8 cellular contexts compared by ENCODE assay signal in the genomic region with DNA sequence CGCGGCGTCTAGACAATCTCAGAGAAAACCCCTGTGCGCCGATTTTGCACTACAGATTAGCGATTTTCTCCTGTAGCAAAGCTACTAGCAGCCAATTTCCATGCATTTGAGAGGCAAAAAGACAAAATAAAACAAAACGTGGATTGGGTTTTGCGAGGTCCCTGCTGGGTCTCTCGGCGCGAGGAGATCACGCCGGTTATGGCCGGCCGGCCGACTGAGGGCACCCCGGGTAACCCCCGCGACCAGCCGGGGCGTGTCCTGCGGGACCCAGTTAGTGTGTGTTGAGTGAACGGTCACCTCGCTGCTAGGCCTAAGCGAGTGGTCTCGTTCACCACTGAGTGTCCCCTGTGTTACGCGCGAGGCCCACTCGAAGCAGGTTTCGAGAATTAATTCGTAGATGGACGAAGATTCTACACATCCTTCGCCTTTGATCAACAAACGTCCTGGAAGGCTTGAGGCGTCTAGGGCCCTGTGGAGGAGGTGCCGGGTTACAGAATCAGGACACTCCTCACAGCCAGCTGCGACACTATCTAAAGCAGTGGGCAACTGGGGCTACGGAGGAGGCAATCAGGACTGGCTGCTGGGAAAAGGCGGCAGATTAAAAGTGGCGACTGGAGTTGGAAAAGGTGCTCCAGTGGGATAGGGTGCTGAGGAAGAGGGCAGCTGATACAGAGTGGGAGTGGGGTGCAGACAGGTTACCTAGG. TPM values are rescaled to one million over a fixed set of nuclear protein-coding genes. Genes with fewer than 3 reads are reported as not detected.
DNase-seq lines count a peak whose midpoint lies in the region; ATAC-seq and TF ChIP-seq lines count a peak whose summit lies in the region.

No MANE protein-coding gene starts in this region.

- CTCF ChIA-PET in HEK293 (lab: Yijun Ruan, JAX) = interaction anchor here (1.2 kb wide), 1 partner anchor 34 kb away, joined by 3 read pairs; no protein-coding TSS in a partner anchor

- no peaks in the 10 kb centered on the region for H3K27me3 ChIP-seq in CD4-positive, CD25-positive, alpha-beta regulatory T cell (ENCODE audit: control insufficient read depth, insufficient read depth, low read length)
- H3K27me3 ChIP-seq in iPS DF 6.9 (ENCODE audit: control insufficient read depth, insufficient read depth, low read length) (no peaks in the 10 kb centered on the region), skeletal muscle tissue (ENCODE audit: control insufficient read depth in 3 of 3, insufficient read depth in 3 of 3, low read length in 3 of 3) (no peaks in the 10 kb centered on the region)

- H3K36me3 ChIP-seq in CD4-positive, CD25-positive, alpha-beta regulatory T cell (ENCODE audit: control insufficient read depth, insufficient read depth, low read length) = no peaks in the 10 kb centered on the region
- H3K36me3 ChIP-seq in HEK293 (ENCODE audit: control insufficient read depth in 2 of 2, insufficient read depth in 1 of 2, low read length in 2 of 2) (peaks cover 8 to 27% of the 10 kb centered on the region in 2 experiments; a peak in 2 of 3 replicates), iPS DF 6.9 (ENCODE audit: control insufficient read depth, insufficient read depth, low read length) (no peaks in the 10 kb centered on the region), skeletal muscle tissue (ENCODE audit: control insufficient read depth in 3 of 3, insufficient read depth in 3 of 3, low read length in 3 of 3) (peaks cover 5 to 10% (median 8%) of the 10 kb centered on the region in 3 donors)

- H3K4me3 Mint-ChIP-seq in CD4-positive, CD25-positive, alpha-beta regulatory T cell = peak overlapping the region; percentile 85 to 96 (median 92)

- H3K9ac ChIP-seq in skeletal muscle tissue (ENCODE audit: low read depth in 1 of 3, low read length in 3 of 3) = peak overlapping the region; percentile 92 to 99 (median 92)

- H3K4me1 ChIP-seq in CD4-positive, CD25-positive, alpha-beta regulatory T cell (ENCODE audit: control insufficient read depth, insufficient read depth, low read length, poor library complexity, severe bottlenecking) = peaks cover 31% of the 10 kb centered on the region
- peaks cover 3% of the 10 kb centered on the region for H3K4me1 ChIP-seq in HEK293 (ENCODE audit: control insufficient read depth, insufficient read depth, low read length)
- H3K4me1 ChIP-seq in iPS DF 6.9 (ENCODE audit: control insufficient read depth, insufficient read depth, low read length) = peaks cover 8% of the 10 kb centered on the region
- peaks cover 40 to 47% (median 42%) of the 10 kb centered on the region in 3 donors for H3K4me1 ChIP-seq in skeletal muscle tissue (ENCODE audit: control insufficient read depth in 3 of 3, insufficient read depth in 3 of 3, low read length in 3 of 3)

- H3K27ac Mint-ChIP-seq in CD4-positive, CD25-positive, alpha-beta regulatory T cell = peak overlapping the region; percentile 84 to 95 (median 93)

- H3K4me1 Mint-ChIP-seq in CD4-positive, CD25-positive, alpha-beta regulatory T cell = peaks cover 7 to 41% (median 26%) of the 10 kb centered on the region in 4 donors

- no peak for ATAC-seq in CD4-positive, CD25-positive, alpha-beta regulatory T cell (ENCODE audit: low read depth in 2 of 2)
- no peak for ATAC-seq in HG02840 (IDR thresholded peaks at IDR 0.05; ENCODE audit: low FRiP score, unreplicated experiment)

- WGBS in iPS DF 6.9 (ENCODE audit: insufficient coverage, insufficient read length) = no CpG with 5 or more reads among the region's 41 CpGs

- peaks cover 7% of the 10 kb centered on the region for H3K27me3 Mint-ChIP-seq in CD4-positive, CD25-positive, alpha-beta regulatory T cell

- DNase-seq in CD4-positive, CD25-positive, alpha-beta regulatory T cell = no peak
- peak; percentile 7 for DNase-seq in activated naive CD8-positive, alpha-beta T cell treated with anti-CD3 and anti-CD28 coated beads, Interleukin-2, amount 50 U/mL, for 16 hours (ENCODE audit: low read depth, low spot score)
- DNase-seq in iPS DF 6.9 (ENCODE audit: low read depth, low spot score) (no peak), HPDE6-E6E7 (ENCODE audit: extremely low spot score) (no peak), NCI-H2081 (lab: John Stamatoyannopoulos, UW) (no peak)

- H3K36me3 Mint-ChIP-seq in CD4-positive, CD25-positive, alpha-beta regulatory T cell = no peaks in the 10 kb centered on the region

- H3K9me3 ChIP-seq in CD4-positive, CD25-positive, alpha-beta regulatory T cell (ENCODE audit: control insufficient read depth in 2 of 2, low read length in 2 of 2) = no peaks in the 10 kb centered on the region
- H3K9me3 ChIP-seq in HEK293 (ENCODE audit: control insufficient read depth, insufficient read depth, low read depth, low read length) (no peaks in the 10 kb centered on the region), iPS DF 6.9 (ENCODE audit: control insufficient read depth, insufficient read depth, low read length) (no peaks in the 10 kb centered on the region), skeletal muscle tissue (ENCODE audit: control insufficient read depth in 3 of 3, low read length in 3 of 3) (no peaks in the 10 kb centered on the region)

- H3K4me3 ChIP-seq in CD4-positive, CD25-positive, alpha-beta regulatory T cell (ENCODE audit: low read depth, low read length) = peak overlapping the region; percentile 69
- peak overlapping the region; percentile 80 for H3K4me3 ChIP-seq in HEK293 (ENCODE audit: low read depth, low read length)
- peak overlapping the region; percentile 67; the same call in 1 of the 2 replicates for H3K4me3 ChIP-seq in iPS DF 6.9 (ENCODE audit: low read length)
- peak overlapping the region; percentile 71 to 87 (median 85) for H3K4me3 ChIP-seq in skeletal muscle tissue (ENCODE audit: low read length in 3 of 3)

- POLR2A ChIA-PET in HEK293 (lab: Yijun Ruan, JAX) = interaction anchor here (0.6 to 2.3 kb wide), 5 partner anchors 9 to 109 kb away, joined by 3 to 8 read pairs (median 3); a partner anchor contains a TSS

- H3K9me3 Mint-ChIP-seq in CD4-positive, CD25-positive, alpha-beta regulatory T cell = no peaks in the 10 kb centered on the region

- peak overlapping the region; percentile 94 for H3K27ac ChIP-seq in CD4-positive, CD25-positive, alpha-beta regulatory T cell (ENCODE audit: insufficient read depth, low read length, poor library complexity, severe bottlenecking)
- H3K27ac ChIP-seq in HEK293 (ENCODE audit: extremely low read depth, low read depth, low read length) (peak overlapping the region; percentile 98), iPS DF 6.9 (ENCODE audit: low read length) (no peak overlapping the region), skeletal muscle tissue (ENCODE audit: low read depth, low read length) (peak overlapping the region; percentile 98)

- peak; percentile 5; the same call in 1 of the 2 replicates for TF ChIP-seq CTCF in HEK293 (tag by site-specific recombination; IDR thresholded peaks at IDR 0.05)

TF ChIP-seq in HEK293, 187 proteins besides CTCF, POLR2A, EP300 and RAD21:
- peak; percentile 44; the same call in 1 of the 2 replicates for TF ChIP-seq ZBTB17 (tag by site-specific recombination; IDR thresholded peaks at IDR 0.05)
- TF ChIP-seq ZNF202 (tag by site-specific recombination; IDR thresholded peaks at IDR 0.05; ENCODE audit: borderline replicate concordance) = no peak
- TF ChIP-seq ZBTB21 (tag by site-specific recombination; IDR thresholded peaks at IDR 0.05) = no peak
- TF ChIP-seq, protein P1, sequence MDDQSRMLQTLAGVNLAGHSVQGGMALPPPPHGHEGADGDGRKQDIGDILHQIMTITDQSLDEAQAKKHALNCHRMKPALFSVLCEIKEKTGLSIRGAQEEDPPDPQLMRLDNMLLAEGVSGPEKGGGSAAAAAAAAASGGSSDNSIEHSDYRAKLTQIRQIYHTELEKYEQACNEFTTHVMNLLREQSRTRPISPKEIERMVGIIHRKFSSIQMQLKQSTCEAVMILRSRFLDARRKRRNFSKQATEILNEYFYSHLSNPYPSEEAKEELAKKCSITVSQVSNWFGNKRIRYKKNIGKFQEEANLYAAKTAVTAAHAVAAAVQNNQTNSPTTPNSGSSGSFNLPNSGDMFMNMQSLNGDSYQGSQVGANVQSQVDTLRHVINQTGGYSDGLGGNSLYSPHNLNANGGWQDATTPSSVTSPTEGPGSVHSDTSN (CRISPR knock-in tag; IDR thresholded peaks at IDR 0.05) = 0 out of 2 replicates have a peak, but pooled peaks have one; percentile 25
- TF ChIP-seq ZNF335 (tag by site-specific recombination; conservative IDR thresholded peaks at IDR 0.05) = peak; percentile 65; the same call in 1 of the 2 replicates
- TF ChIP-seq ZNF629 (tag by site-specific recombination; IDR thresholded peaks at IDR 0.05) = no peak
- 0 out of 2 replicates have a peak, but pooled peaks have one; percentile 0 for TF ChIP-seq YY1 (tag by site-specific recombination; IDR thresholded peaks at IDR 0.05)
- peak; percentile 19; the same call in 1 of the 2 replicates for TF ChIP-seq EGR2 (tag by site-specific recombination; IDR thresholded peaks at IDR 0.05; ENCODE audit: low read depth)
TF ChIP-seq in HEK293: peak in this region for 5.

RNA-seq across cellular contexts. Expression of a gene that starts 0.8 kb away (rescaled TPM):
- 56.0 TPM for total RNA-seq in CD4-positive, CD25-positive, alpha-beta regulatory T cell
- 100 to 1,000 TPM in 2 of 4 donors, 10 to 100 TPM in 2; 85.4 to 104 (median 97.6) TPM for polyA plus RNA-seq in CD4-positive, CD25-positive, alpha-beta regulatory T cell
- 257 TPM for total RNA-seq in skeletal muscle tissue

RNA-seq across cellular contexts. Expression of a gene that starts 37.1 kb away (rescaled TPM):
- total RNA-seq in CD4-positive, CD25-positive, alpha-beta regulatory T cell = 12.9 TPM
- 10 to 100 TPM; 24.0 to 34.8 (median 26.8) TPM for polyA plus RNA-seq in CD4-positive, CD25-positive, alpha-beta regulatory T cell
- 43.3 TPM for total RNA-seq in skeletal muscle tissue
